ENCODE assay signal across 6 cellular contexts in the genomic region with DNA sequence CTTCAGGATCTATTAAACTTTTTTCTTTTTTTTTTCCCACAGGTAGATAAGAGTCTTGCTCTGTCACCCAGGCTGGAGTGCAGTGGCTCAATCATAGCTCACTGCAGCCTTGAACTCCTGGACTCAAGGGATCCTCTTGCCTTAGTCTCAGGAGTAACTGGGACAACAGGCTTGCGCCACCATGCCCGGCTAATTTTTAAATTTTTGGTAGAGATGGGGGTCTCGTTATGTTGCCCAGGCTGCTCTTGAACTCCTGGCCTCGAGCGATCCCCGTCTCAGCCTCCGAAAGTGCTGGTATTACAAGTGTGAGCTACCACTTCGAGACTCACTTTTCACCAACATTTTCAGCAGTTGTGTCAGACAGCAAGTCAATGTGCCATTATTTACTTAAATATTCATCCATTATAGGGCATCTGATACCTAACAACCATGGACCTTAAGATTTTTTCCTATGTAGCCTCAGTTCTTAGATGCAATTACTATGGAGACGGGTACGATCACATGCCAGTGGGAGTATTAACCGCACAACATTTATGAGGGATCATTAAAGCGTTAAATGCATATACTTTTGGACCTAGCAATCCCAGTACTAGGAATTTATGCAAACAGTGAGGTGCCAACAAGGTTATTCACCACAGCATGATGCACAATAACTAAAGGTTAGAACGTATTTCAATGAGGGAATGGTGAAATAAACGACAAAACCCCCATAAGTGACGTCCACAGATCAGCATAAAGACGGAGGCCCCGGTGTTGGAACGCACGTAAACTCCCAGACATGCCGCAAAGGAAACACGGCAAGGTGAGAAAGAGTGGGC. TPM values are rescaled to one million over a fixed set of nuclear protein-coding genes. Genes with fewer than 3 reads are reported as not detected.
A peak's percentile ranks its signal among the peaks of the same experiment; 100 is the strongest.
DNase-seq lines count a peak whose midpoint lies in the region; ATAC-seq and TF ChIP-seq lines count a peak whose summit lies in the region.

No MANE protein-coding gene starts in this region.

- no peaks in the 10 kb centered on the region for H3K27me3 Mint-ChIP-seq in activated T-cell treated with anti-CD3 and anti-CD28 coated beads, Interleukin-2, amount 50 U/mL, for 72 hours (ENCODE audit: low read depth)

- no peak for TF ChIP-seq CTCF in left lung (IDR thresholded peaks at IDR 0.05)
- no peak for TF ChIP-seq CTCF in uterus (IDR thresholded peaks at IDR 0.05)

- peaks cover 40% of the 10 kb centered on the region for H3K4me1 Mint-ChIP-seq in activated T-cell treated with anti-CD3 and anti-CD28 coated beads, Interleukin-2, amount 50 U/mL, for 72 hours (ENCODE audit: low read depth)

- H3K36me3 ChIP-seq in left lung (peaks cover 0 to 18% of the 10 kb centered on the region in 2 donors), uterus (no peaks in the 10 kb centered on the region)

- peaks cover 12 to 33% of the 10 kb centered on the region in 2 donors for H3K4me1 ChIP-seq in left lung
- H3K4me1 ChIP-seq in uterus = peaks cover 11 to 15% of the 10 kb centered on the region in 2 donors

- intact Hi-C loops in left lung (cut with DNase I) = no loop called here
- intact Hi-C loops in uterus (cut with DNase I; ENCODE audit: low total_unique reads) = no loop called here

- H3K27me3 ChIP-seq in left lung (no peaks in the 10 kb centered on the region), uterus (no peaks in the 10 kb centered on the region)

- ATAC-seq in activated T-cell treated with anti-CD3 and anti-CD28 coated beads, Interleukin-2, amount 50 U/mL, for 72 hours (replicated peaks in 1 of 2) = peak; percentile 34 to 45
- ATAC-seq in left lung = peak; percentile 5
- no peak for ATAC-seq in GM21390 (IDR thresholded peaks at IDR 0.05; ENCODE audit: unreplicated experiment)

- H3K9me3 ChIP-seq in left lung (no peaks in the 10 kb centered on the region), uterus (no peaks in the 10 kb centered on the region)

- H3K4me3 ChIP-seq in left lung (peak overlapping the region; percentile 77 to 99), uterus (peak overlapping the region; percentile 76 to 94)

- H3K9me3 Mint-ChIP-seq in activated T-cell treated with anti-CD3 and anti-CD28 coated beads, Interleukin-2, amount 50 U/mL, for 72 hours = no peaks in the 10 kb centered on the region

- H3K27ac ChIP-seq in left lung (peak overlapping the region; percentile 80 to 99), uterus (peak overlapping the region; percentile 90 to 92)

- DNase-seq in activated CD4-positive, alpha-beta T cell treated with anti-CD3 and anti-CD28 coated beads for 24 hours (ENCODE audit: low read depth in 2 of 2) = peak; percentile 54 to 56
- DNase-seq in activated CD4-positive, alpha-beta T cell treated with anti-CD3 and anti-CD28 coated beads for 1 hour = no peak
- peak in 1 of 2 donors; percentile 78 for DNase-seq in activated T-cell treated with anti-CD3 and anti-CD28 coated beads, Interleukin-2, amount 50 U/mL, for 72 hours
- DNase-seq in left lung (no peak), uterus (no peak)

- peak overlapping the region; percentile 88 for H3K27ac Mint-ChIP-seq in activated T-cell treated with anti-CD3 and anti-CD28 coated beads, Interleukin-2, amount 50 U/mL, for 72 hours

- no peak for TF ChIP-seq POLR2A in uterus (IDR thresholded peaks at IDR 0.05)

- H3K36me3 Mint-ChIP-seq in activated T-cell treated with anti-CD3 and anti-CD28 coated beads, Interleukin-2, amount 50 U/mL, for 72 hours (ENCODE audit: insufficient read depth in 2 of 2) = peaks cover 4 to 9% of the 10 kb centered on the region in 2 donors

- H3K4me3 Mint-ChIP-seq in activated T-cell treated with anti-CD3 and anti-CD28 coated beads, Interleukin-2, amount 50 U/mL, for 72 hours = peak overlapping the region; percentile 82 to 90

RNA-seq across cellular contexts. Expression of a gene that starts 0.8 kb away (rescaled TPM):
- total RNA-seq in activated T-cell treated with anti-CD3 and anti-CD28 coated beads, Interleukin-2, amount 50 U/mL, for 72 hours = 10 to 100 TPM; 36.5 to 39.0 TPM
- total RNA-seq in left lung = 10 to 100 TPM; 13.5 to 15.1 TPM
- 10 to 100 TPM in 2 of 4 donors, 1 to 10 TPM in 2; 1.5 to 25.9 (median 9.8) TPM for total RNA-seq in uterus

RNA-seq across cellular contexts. Expression of a gene that starts 1.4 kb away (rescaled TPM):
- 100 to 1,000 TPM; 133 to 174 TPM for total RNA-seq in activated T-cell treated with anti-CD3 and anti-CD28 coated beads, Interleukin-2, amount 50 U/mL, for 72 hours
- total RNA-seq in left lung (100 to 1,000 TPM in 1 of 2 donors, 10 to 100 TPM in 1; 78.0 to 131 TPM), uterus (10 to 100 TPM; 17.9 to 94.3 (median 78.2) TPM)

RNA-seq across cellular contexts. Expression of a gene that starts 27.9 kb away (rescaled TPM):
- total RNA-seq in activated T-cell treated with anti-CD3 and anti-CD28 coated beads, Interleukin-2, amount 50 U/mL, for 72 hours = 100 to 1,000 TPM; 118 to 134 TPM
- total RNA-seq in left lung (100 to 1,000 TPM; 100 to 117 TPM), uterus (100 to 1,000 TPM in 2 of 4 donors, 10 to 100 TPM in 2; 84.5 to 376 (median 192) TPM)

RNA-seq across cellular contexts. Expression of a gene that starts 28.2 kb away (rescaled TPM):
- total RNA-seq in activated T-cell treated with anti-CD3 and anti-CD28 coated beads, Interleukin-2, amount 50 U/mL, for 72 hours = 10 to 100 TPM; 64.6 to 76.8 TPM
- total RNA-seq in left lung = 10 to 100 TPM; 46.0 to 53.6 TPM
- total RNA-seq in uterus = 10 to 100 TPM in 3 of 4 donors, 1 to 10 TPM in 1; 8.7 to 57.8 (median 15.0) TPM

RNA-seq across cellular contexts. Expression of a gene that starts 42.5 kb away (rescaled TPM):
- not detected for total RNA-seq in activated T-cell treated with anti-CD3 and anti-CD28 coated beads, Interleukin-2, amount 50 U/mL, for 72 hours
- total RNA-seq in left lung (not detected), uterus (not detected)

Comparison
In these comparisons a context has a peak if more than half of its experiments do, and no peak if none do; other contexts are left out.
1. DNase-seq: peak in activated CD4-positive, alpha-beta T cell treated with anti-CD3 and anti-CD28 coated beads for 24 hours (2 of 2); none in activated CD4-positive, alpha-beta T cell treated with anti-CD3 and anti-CD28 coated beads for 1 hour (single experiment), left lung (0 of 2) and uterus (0 of 2).